ENCODE assay signal across 16 cellular contexts in genomic region chr14:105745433-105746123, GRCh38.
"Had no signal": no experiment of that assay in that cellular context is flagged by ENCODE, and none has a peak within 500 bp of the region (broad histone marks: within the 10 kb centered on the region; RNA-seq: fewer than 3 reads in every experiment).

No MANE protein-coding gene starts in this region.

- H3K36me3 Mint-ChIP-seq: activated naive CD4-positive, alpha-beta T cell treated with anti-CD3 and anti-CD28 coated beads, Interleukin-2, amount 50 U/mL, for 72 hours; naive thymus-derived CD8-positive, alpha-beta T cell had no signal

- H3K4me1 ChIP-seq: tibial nerve had no signal

- H3K4me1 Mint-ChIP-seq: endodermal cell, WTC11 had no signal

- H3K9me3 Mint-ChIP-seq: activated CD4-positive, alpha-beta T cell treated with anti-CD3 and anti-CD28 coated beads, Interleukin-2, amount 10 ng/mL, durations not matched to agents 24 days and 14 days; activated naive CD4-positive, alpha-beta T cell treated with anti-CD3 and anti-CD28 coated beads, Interleukin-2, amount 50 U/mL, for 72 hours; naive thymus-derived CD8-positive, alpha-beta T cell had no signal

- ATAC-seq: activated naive CD4-positive, alpha-beta T cell treated with anti-CD3 and anti-CD28 coated beads, Interleukin-2, amount 50 U/mL, for 72 hours; left cardiac atrium; naive thymus-derived CD8-positive, alpha-beta T cell; WTC11 had no signal

- H3K27ac Mint-ChIP-seq: activated CD4-positive, alpha-beta T cell treated with anti-CD3 and anti-CD28 coated beads, Interleukin-2, amount 10 ng/mL, durations not matched to agents 24 days and 14 days; activated naive CD4-positive, alpha-beta T cell treated with anti-CD3 and anti-CD28 coated beads, Interleukin-2, amount 50 U/mL, for 72 hours; endodermal cell; WTC11 had no signal

- H3K4me3 ChIP-seq: SK-N-MC, tibial nerve had no signal

- FAIRE-seq: bronchial epithelial cell had no signal

- H3K27ac ChIP-seq: SK-N-MC, tibial nerve had no signal

- H3K27me3 Mint-ChIP-seq: activated CD4-positive, alpha-beta T cell treated with anti-CD3 and anti-CD28 coated beads, Interleukin-2, amount 10 ng/mL, durations not matched to agents 24 days and 14 days had no signal

- H3K4me3 Mint-ChIP-seq: activated CD4-positive, alpha-beta T cell treated with anti-CD3 and anti-CD28 coated beads, Interleukin-2, amount 10 ng/mL, durations not matched to agents 24 days and 14 days; endodermal cell; naive thymus-derived CD8-positive, alpha-beta T cell; WTC11 had no signal

- H3K36me3 ChIP-seq: tibial nerve had no signal

- DNase-seq: activated CD4-positive, alpha-beta T cell treated with anti-CD3 and anti-CD28 coated beads, Interleukin-2, amount 10 ng/mL, durations not matched to agents 24 days and 14 days; activated effector memory CD4-positive, alpha-beta T cell treated with anti-CD3 and anti-CD28 coated beads, Interleukin-2, amount 50 U/mL, for 16 hours; activated T-cell treated with anti-CD3 and anti-CD28 coated beads, Interleukin-2, amount 50 U/mL, for 1 hour; endodermal cell; erythroblast; hippocampal formation; left cardiac atrium; naive thymus-derived CD8-positive, alpha-beta T cell; nucleus accumbens; stimulated activated CD4-positive, alpha-beta T cell treated with anti-CD3 and anti-CD28 coated beads, Interleukin-15, amount 100 ng/mL, for 24 hours; stimulated activated CD4-positive, alpha-beta T cell treated with anti-CD3 and anti-CD28 coated beads, Interleukin-4, amount 100 ng/mL, for 24 hours had no signal
